ENCODE assay signal across 22 cellular contexts in genomic region chr9:124321935-124322334, GRCh38.
"Had no signal": no experiment of that assay in that cellular context is flagged by ENCODE, and none has a peak within 500 bp of the region (broad histone marks: within the 10 kb centered on the region; RNA-seq: fewer than 3 reads in every experiment).

No MANE protein-coding gene starts in this region.

- H3K4me3 ChIP-seq: colonic mucosa, gastrocnemius medialis, heart right ventricle, neural progenitor cell, psoas muscle, spleen, stomach, thoracic aorta had no signal

- H3K4me1 ChIP-seq: colonic mucosa, gastrocnemius medialis, neural progenitor cell, psoas muscle had no signal

- H3K27ac ChIP-seq: colonic mucosa, gastrocnemius medialis, heart right ventricle, neural progenitor cell, psoas muscle, stomach, thoracic aorta had no signal

- H3K27me3 ChIP-seq: colonic mucosa, gastrocnemius medialis, heart right ventricle, neural progenitor cell, spleen, stomach had no signal

- FAIRE-seq: islet of Langerhans, urothelium cell line had no signal

- H3K9ac ChIP-seq: neural progenitor cell had no signal

- H3K36me3 ChIP-seq: gastrocnemius medialis, neural progenitor cell had no signal

- H3K9me3 ChIP-seq: colonic mucosa, gastrocnemius medialis, heart right ventricle, psoas muscle, spleen, stomach, thoracic aorta had no signal

- ATAC-seq: gastrocnemius medialis; natural killer cell treated with Interleukin-12 subunit alpha and Interleukin-12 subunit beta and Interleukin-15 and Interleukin-18, amount 100 ng/mL, for 72 hours; psoas muscle; sciatic nerve had no signal

- H2AFZ ChIP-seq: neural progenitor cell had no signal

- H3K4me2 ChIP-seq: neural progenitor cell had no signal

- DNase-seq: colonic mucosa; effector CD4-positive, alpha-beta T cell; gastrocnemius medialis; heart right ventricle; hypothalamus; kidney glomerular epithelial cell; mammary epithelial cell; psoas muscle; retina; spleen; stimulated activated CD4-positive, alpha-beta T cell treated with anti-CD3 and anti-CD28 coated beads, Interleukin-15, amount 100 ng/mL, for 24 hours; stimulated activated CD4-positive, alpha-beta T cell treated with anti-CD3 and anti-CD28 coated beads, Interleukin-1b, Interleukin-23, amount 100 ng/mL, for 48 hours; stimulated activated CD4-positive, alpha-beta T cell treated with anti-CD3 and anti-CD28 coated beads, Interleukin-4, amount 100 ng/mL, for 24 hours; stimulated activated naive CD4-positive, alpha-beta T cell; stomach; substantia nigra had no signal
